In the genomic region with DNA sequence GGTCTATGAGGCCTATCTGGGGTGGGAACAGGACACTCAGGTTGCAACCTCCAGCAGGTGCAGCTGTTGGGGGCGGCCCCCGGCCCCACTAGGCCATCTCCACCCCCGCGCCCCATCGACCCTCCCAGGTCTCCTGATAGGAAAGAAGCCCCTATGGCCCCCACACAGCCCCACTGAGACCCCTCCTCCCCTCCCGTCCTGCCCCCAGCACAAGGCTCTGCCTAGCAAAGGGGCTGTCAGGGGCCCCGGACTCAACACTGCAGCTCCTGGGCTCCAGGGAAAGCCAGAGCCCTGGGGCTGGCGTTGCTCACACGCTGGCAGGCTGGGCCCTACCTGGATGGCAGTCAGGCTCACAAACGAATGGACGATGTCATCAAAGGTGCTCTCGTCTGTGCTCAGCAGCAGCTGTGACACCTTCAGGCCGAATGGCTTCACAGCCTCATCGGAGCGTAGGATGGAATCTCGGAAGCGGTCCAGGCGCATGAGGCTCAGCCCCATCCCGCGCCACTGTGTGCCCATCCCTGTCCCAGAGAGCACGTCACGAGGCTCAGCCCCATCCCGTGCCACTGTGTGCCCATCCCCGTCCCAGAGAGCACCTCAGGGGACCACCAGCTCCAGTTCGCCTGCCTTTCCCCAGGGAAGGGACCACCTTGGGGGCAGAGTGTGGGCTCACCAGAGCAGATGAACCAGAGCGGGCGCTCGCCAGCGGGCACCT, we compare ENCODE assay signal across 20 cellular contexts.
"Had no signal": no experiment of that assay in that cellular context is flagged by ENCODE, and none has a peak within 500 bp of the region (broad histone marks: within the 10 kb centered on the region; RNA-seq: fewer than 3 reads in every experiment).

No MANE protein-coding gene starts in this region.

- H3K27ac ChIP-seq: esophagus muscularis mucosa, skin epidermis, upper lobe of left lung had no signal

- H3K27me3 Mint-ChIP-seq: activated CD4-positive, alpha-beta memory T cell treated with anti-CD3 and anti-CD28 coated beads for 36 hours; activated CD4-positive, alpha-beta T cell treated with anti-CD3 and anti-CD28 coated beads for 36 hours; activated CD8-positive, alpha-beta memory T cell treated with anti-CD3 and anti-CD28 coated beads, Interleukin-2, amount 10 ng/mL, durations not matched to agents 7 days and 5 days; natural killer cell treated with Interleukin-12 subunit alpha and Interleukin-12 subunit beta and Interleukin-15 and Interleukin-18, amount 100 ng/mL, for 72 hours; stimulated activated naive CD8-positive, alpha-beta T cell treated with anti-CD3 and anti-CD28 coated beads, Interleukin-15, amount 100 ng/mL, for 72 hours; T-cell had no signal

- H3K4me3 ChIP-seq: esophagus muscularis mucosa, skin epidermis, upper lobe of left lung had no signal

- ATAC-seq: activated CD4-positive, alpha-beta T cell treated with anti-CD3 and anti-CD28 coated beads for 36 hours; activated CD8-positive, alpha-beta memory T cell treated with anti-CD3 and anti-CD28 coated beads, Interleukin-2, amount 10 ng/mL, durations not matched to agents 7 days and 5 days; left ventricle myocardium superior; right cardiac atrium; stimulated activated naive CD8-positive, alpha-beta T cell treated with anti-CD3 and anti-CD28 coated beads, Interleukin-15, amount 100 ng/mL, for 72 hours; T-cell had no signal

- H3K4me3 Mint-ChIP-seq: activated CD4-positive, alpha-beta memory T cell treated with anti-CD3 and anti-CD28 coated beads for 36 hours; activated CD4-positive, alpha-beta T cell treated with anti-CD3 and anti-CD28 coated beads for 36 hours; activated CD8-positive, alpha-beta memory T cell treated with anti-CD3 and anti-CD28 coated beads, Interleukin-2, amount 10 ng/mL, durations not matched to agents 7 days and 5 days; natural killer cell treated with Interleukin-12 subunit alpha and Interleukin-12 subunit beta and Interleukin-15 and Interleukin-18, amount 100 ng/mL, for 72 hours; stimulated activated naive CD8-positive, alpha-beta T cell treated with anti-CD3 and anti-CD28 coated beads, Interleukin-15, amount 100 ng/mL, for 72 hours; T-cell had no signal

- H3K9me3 ChIP-seq: esophagus muscularis mucosa, upper lobe of left lung had no signal

- H3K27ac Mint-ChIP-seq: activated CD4-positive, alpha-beta memory T cell treated with anti-CD3 and anti-CD28 coated beads for 36 hours; activated CD4-positive, alpha-beta T cell treated with anti-CD3 and anti-CD28 coated beads for 36 hours; activated CD8-positive, alpha-beta memory T cell treated with anti-CD3 and anti-CD28 coated beads, Interleukin-2, amount 10 ng/mL, durations not matched to agents 7 days and 5 days; natural killer cell treated with Interleukin-12 subunit alpha and Interleukin-12 subunit beta and Interleukin-15 and Interleukin-18, amount 100 ng/mL, for 72 hours; T-cell had no signal

- H3K4me1 Mint-ChIP-seq: activated CD4-positive, alpha-beta T cell treated with anti-CD3 and anti-CD28 coated beads for 36 hours; T-cell had no signal

- H3K27me3 ChIP-seq: esophagus muscularis mucosa, upper lobe of left lung had no signal

- H3K9me3 Mint-ChIP-seq: activated CD4-positive, alpha-beta memory T cell treated with anti-CD3 and anti-CD28 coated beads for 36 hours; natural killer cell treated with Interleukin-12 subunit alpha and Interleukin-12 subunit beta and Interleukin-15 and Interleukin-18, amount 100 ng/mL, for 72 hours; stimulated activated naive CD8-positive, alpha-beta T cell treated with anti-CD3 and anti-CD28 coated beads, Interleukin-15, amount 100 ng/mL, for 72 hours; T-cell had no signal

- FAIRE-seq: endometrium, keratinocyte had no signal

- DNase-seq: activated CD4-positive, alpha-beta memory T cell treated with anti-CD3 and anti-CD28 coated beads for 36 hours; activated CD8-positive, alpha-beta memory T cell treated with anti-CD3 and anti-CD28 coated beads, Interleukin-2, amount 10 ng/mL, durations not matched to agents 7 days and 5 days; activated effector memory CD4-positive, alpha-beta T cell treated with Interleukin-2 at 50 U/mL for 16 hours; activated naive CD4-positive, alpha-beta T cell treated with anti-CD3 and anti-CD28 coated beads, Interleukin-2, amount 50 U/mL, for 16 hours; activated T-cell treated with anti-CD3 and anti-CD28 coated beads, Interleukin-2, amount 50 U/mL, for 1 hour; hippocampal formation; left ventricle myocardium superior; mesenchymal stem cell; occipital lobe; stimulated activated naive CD8-positive, alpha-beta T cell treated with anti-CD3 and anti-CD28 coated beads, Interleukin-15, amount 100 ng/mL, for 72 hours; T1000 had no signal

- H3K36me3 Mint-ChIP-seq: natural killer cell treated with Interleukin-12 subunit alpha and Interleukin-12 subunit beta and Interleukin-15 and Interleukin-18, amount 100 ng/mL, for 72 hours had no signal
